Comparison of ENCODE assay signal across 15 cellular contexts in genomic region chr3:14122301-14122700, GRCh38. TPM values are rescaled to one million over a fixed set of nuclear protein-coding genes. Genes with fewer than 3 reads are reported as not detected.
DNase-seq lines count a peak whose midpoint lies in the region; ATAC-seq and TF ChIP-seq lines count a peak whose summit lies in the region.
"Had no signal": no experiment of that assay in that cellular context is flagged by ENCODE, and none has a peak within 500 bp of the region (broad histone marks: within the 10 kb centered on the region; RNA-seq: fewer than 3 reads in every experiment).

No MANE protein-coding gene starts in this region.

- 83% methylated on average over 3 of the region's 3 CpGs for WGBS in esophagus muscularis mucosa

- H3K9me3 ChIP-seq in DOHH2 (ENCODE audit: control insufficient read depth, insufficient read depth, low read length) = no peaks in the 10 kb centered on the region
- no peaks in the 10 kb centered on the region for H3K9me3 ChIP-seq in esophagus muscularis mucosa
- H3K9me3 ChIP-seq: ascending aorta had no signal

- H3K79me2 ChIP-seq in DOHH2 (ENCODE audit: control insufficient read depth, low read length) = peaks cover 97% of the 10 kb centered on the region

- H3K4me3 ChIP-seq in DOHH2 (ENCODE audit: low read length) (peak overlapping the region; percentile 96), esophagus muscularis mucosa (no peak overlapping the region)
- H3K4me3 ChIP-seq: ascending aorta had no signal

- TF ChIP-seq POLR2A in esophagus muscularis mucosa (IDR thresholded peaks at IDR 0.05; ENCODE audit: low read depth) = no peak

- ATAC-seq in Right ventricle myocardium inferior = no peak

- no peaks in the 10 kb centered on the region for H3K27me3 ChIP-seq in DOHH2 (ENCODE audit: control insufficient read depth, low read length)
- no peaks in the 10 kb centered on the region for H3K27me3 ChIP-seq in esophagus muscularis mucosa
- H3K27me3 ChIP-seq: ascending aorta had no signal

- TF ChIP-seq CTCF in DOHH2 (IDR thresholded peaks at IDR 0.05; ENCODE audit: low read depth, low read length, poor library complexity, severe bottlenecking) (no peak), VCaP (conservative IDR thresholded peaks at IDR 0.05) (no peak), esophagus muscularis mucosa (IDR thresholded peaks at IDR 0.05) (no peak)

- intact Hi-C loops in esophagus muscularis mucosa (cut with DNase I) = loop anchor here (5.0 kb wide), 1 partner anchor 225 kb away; no protein-coding TSS in a partner anchor
- intact Hi-C loops in Right ventricle myocardium inferior (cut with DNase I) = no loop called here

- TF ChIP-seq EP300 in esophagus muscularis mucosa (IDR thresholded peaks at IDR 0.05) = no peak

- peak overlapping the region; percentile 88 for H3K4me2 ChIP-seq in DOHH2 (ENCODE audit: low read length)

- H3K4me1 ChIP-seq in DOHH2 (ENCODE audit: control insufficient read depth, low read length) (peaks cover 38% of the 10 kb centered on the region), esophagus muscularis mucosa (peaks cover 33 to 54% (median 41%) of the 10 kb centered on the region in 4 donors)

- no peaks in the 10 kb centered on the region for H3K9me2 ChIP-seq in DOHH2 (replicated peaks; ENCODE audit: control insufficient read depth, low read length)

- peaks cover 10% of the 10 kb centered on the region; the same call in 1 of the 2 replicates for H4K20me1 ChIP-seq in DOHH2 (ENCODE audit: control insufficient read depth, insufficient read depth, low read depth, low read length)

- peak; percentile 1 for DNase-seq in 8988T
- peak; percentile 37 for DNase-seq in esophagus muscularis mucosa (ENCODE audit: extremely low spot score)
- no peak for DNase-seq in germinal center (ENCODE audit: low spot score)
- no peak for DNase-seq in AG08396 (ENCODE audit: low spot score)
- no peak for DNase-seq in Right ventricle myocardium inferior (ENCODE audit: missing footprints)
- no peak for DNase-seq in NCI-H2227 treated with DMSO at 0.1 percent for 48 hours (lab: John Stamatoyannopoulos, UW)
- DNase-seq: activated CD4-positive, alpha-beta T cell treated with anti-CD3 and anti-CD28 coated beads for 48 hours; C1 segment of cervical spinal cord; effector memory CD4-positive, alpha-beta T cell; glutamatergic neuron; NCI-H1694; posterior cingulate gyrus had no signal

- H3K27ac ChIP-seq in DOHH2 (ENCODE audit: low read depth, low read length) (no peak overlapping the region), VCaP (peak overlapping the region; percentile 97; the same call in 1 of the 2 replicates), esophagus muscularis mucosa (replicated peaks in 1 of 4) (no peak overlapping the region)
- H3K27ac ChIP-seq: ascending aorta had no signal

- H3K36me3 ChIP-seq in DOHH2 (ENCODE audit: control insufficient read depth, low read length) (peaks cover 68% of the 10 kb centered on the region), esophagus muscularis mucosa (peaks cover 0 to 38% (median 27%) of the 10 kb centered on the region in 4 donors)

- no peaks in the 10 kb centered on the region for H3F3A ChIP-seq in DOHH2 (ENCODE audit: control insufficient read depth, insufficient read depth)

RNA-seq across cellular contexts. Expression of gene CHCHD4, which starts 2.4 kb away (rescaled TPM):
- total RNA-seq in esophagus muscularis mucosa = 10 to 100 TPM; 21.2 to 27.0 (median 24.3) TPM
- 31.4 TPM for total RNA-seq in Right ventricle myocardium inferior

RNA-seq across cellular contexts. Expression of gene TMEM43, which starts 2.6 kb away (rescaled TPM):
- 100 to 1,000 TPM; 131 to 208 (median 179) TPM for total RNA-seq in esophagus muscularis mucosa
- 40.0 TPM for total RNA-seq in Right ventricle myocardium inferior

RNA-seq across cellular contexts. Expression of gene XPC, which starts 56.1 kb away (rescaled TPM):
- 10 to 100 TPM; 28.9 to 41.9 (median 37.8) TPM for total RNA-seq in esophagus muscularis mucosa
- 7.7 TPM for total RNA-seq in Right ventricle myocardium inferior

RNA-seq across cellular contexts. Expression of gene LSM3, which starts 56.3 kb away (rescaled TPM):
- total RNA-seq in esophagus muscularis mucosa = 10 to 100 TPM in 2 of 4 donors, 1 to 10 TPM in 2; 8.0 to 12.0 (median 9.6) TPM
- 17.2 TPM for total RNA-seq in Right ventricle myocardium inferior

Comparison
In these comparisons a context has a peak if more than half of its experiments do, and no peak if none do; other contexts are left out.
1. DNase-seq: peak in 8988T (single experiment) and esophagus muscularis mucosa (single experiment); none in germinal center (single experiment), AG08396 (single experiment), Right ventricle myocardium inferior (single experiment) and NCI-H2227 treated with DMSO at 0.1 percent for 48 hours (single experiment).